9 cellular contexts compared by ENCODE assay signal in the genomic region with DNA sequence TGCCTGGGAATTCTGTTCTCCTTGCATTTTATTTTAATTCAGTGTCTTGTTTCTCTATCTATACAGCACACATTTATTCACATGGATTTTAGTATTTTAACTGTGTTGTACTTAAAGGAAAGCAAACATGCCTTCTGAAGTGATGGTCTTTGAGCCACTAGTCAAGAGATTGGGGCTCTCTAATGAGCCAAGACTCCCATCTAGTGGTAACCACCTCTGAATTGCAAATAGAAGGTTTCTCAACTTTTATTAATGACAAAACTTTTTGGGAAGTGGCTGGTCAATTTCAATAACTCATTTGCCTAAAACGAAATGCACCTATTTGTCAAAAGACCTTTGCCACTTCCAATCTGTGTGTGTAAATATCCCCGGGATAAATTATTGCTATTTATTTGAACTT.
DNase-seq lines count a peak whose midpoint lies in the region; ATAC-seq and TF ChIP-seq lines count a peak whose summit lies in the region.
"Had no signal": no experiment of that assay in that cellular context is flagged by ENCODE, and none has a peak within 500 bp of the region (broad histone marks: within the 10 kb centered on the region; RNA-seq: fewer than 3 reads in every experiment).

No MANE protein-coding gene starts in this region.

- H3K27ac Mint-ChIP-seq in stimulated activated effector memory CD8-positive, alpha-beta T cell treated with anti-CD3 and anti-CD28 coated beads, Interleukin-12 subunit alpha, Interleukin-12 subunit beta, amount 100 ng/mL, for 72 hours, result no peak overlapping the region

- H4K20me1 ChIP-seq in GM23248 (ENCODE audit: insufficient read depth), result no peaks in the 10 kb centered on the region

- no peaks in the 10 kb centered on the region for H3K79me2 ChIP-seq in GM23248 (ENCODE audit: insufficient read depth)

- peaks cover 5% of the 10 kb centered on the region; the same call in 1 of the 2 replicates for H3F3A ChIP-seq in GM23248 (ENCODE audit: insufficient read depth)

- H3K36me3 ChIP-seq in GM23248 (ENCODE audit: low read depth) (no peaks in the 10 kb centered on the region), neutrophil (no peaks in the 10 kb centered on the region), transverse colon (no peaks in the 10 kb centered on the region)

- H3K9me3 Mint-ChIP-seq in stimulated activated effector memory CD8-positive, alpha-beta T cell treated with anti-CD3 and anti-CD28 coated beads, Interleukin-12 subunit alpha, Interleukin-12 subunit beta, amount 100 ng/mL, for 72 hours, result peaks cover 3% of the 10 kb centered on the region

- no peak for TF ChIP-seq EP300 in transverse colon (IDR thresholded peaks at IDR 0.05; ENCODE audit: low read depth)

- H3K4me3 ChIP-seq in GM23248 (no peak overlapping the region), fibroblast of the aortic adventitia (ENCODE audit: low read depth, low read length) (no peak overlapping the region), neutrophil (ENCODE audit: low read depth in 1 of 2, low read length in 1 of 2) (no peak overlapping the region), transverse colon (no peak overlapping the region)

- no peak for TF ChIP-seq POLR2A in transverse colon (IDR thresholded peaks at IDR 0.05)

- H2AFZ ChIP-seq in GM23248, result peak overlapping the region; percentile 16; the same call in 1 of the 2 replicates

- no peak overlapping the region for H3K27ac ChIP-seq in GM23248
- peak overlapping the region; percentile 69 for H3K27ac ChIP-seq in neutrophil
- no peak overlapping the region for H3K27ac ChIP-seq in transverse colon

- H3K9me2 ChIP-seq in GM23248 (ENCODE audit: insufficient read depth), result no peaks in the 10 kb centered on the region

- no peak for ATAC-seq in stimulated activated effector memory CD8-positive, alpha-beta T cell treated with anti-CD3 and anti-CD28 coated beads, Interleukin-12 subunit alpha, Interleukin-12 subunit beta, amount 100 ng/mL, for 72 hours
- ATAC-seq in GM18873 (IDR thresholded peaks at IDR 0.05; ENCODE audit: low FRiP score, unreplicated experiment), result no peak

- H3K27me3 ChIP-seq in GM23248 (replicated peaks; ENCODE audit: insufficient read depth) (no peaks in the 10 kb centered on the region), neutrophil (no peaks in the 10 kb centered on the region), transverse colon (no peaks in the 10 kb centered on the region)

- no peak overlapping the region for H3K4me3 Mint-ChIP-seq in stimulated activated effector memory CD8-positive, alpha-beta T cell treated with anti-CD3 and anti-CD28 coated beads, Interleukin-12 subunit alpha, Interleukin-12 subunit beta, amount 100 ng/mL, for 72 hours

- peak; percentile 68 for TF ChIP-seq CTCF in fibroblast of the aortic adventitia (IDR thresholded peaks at IDR 0.05; ENCODE audit: insufficient read depth, low read length)
- TF ChIP-seq CTCF in neutrophil (IDR thresholded peaks at IDR 0.05), result no peak
- peak in 2 of 5 experiments; percentile 13 to 20 for TF ChIP-seq CTCF in transverse colon (IDR thresholded peaks at IDR 0.05)

- no peak overlapping the region for H3K9ac ChIP-seq in GM23248

- H3K4me2 ChIP-seq in GM23248 (ENCODE audit: unreplicated experiment), result no peak overlapping the region

- no peaks in the 10 kb centered on the region for H3K36me3 Mint-ChIP-seq in stimulated activated effector memory CD8-positive, alpha-beta T cell treated with anti-CD3 and anti-CD28 coated beads, Interleukin-12 subunit alpha, Interleukin-12 subunit beta, amount 100 ng/mL, for 72 hours

- intact Hi-C loops in transverse colon (cut with DNase I; ENCODE audit: low total_unique reads), result no loop called here

- WGBS in GM23248 (ENCODE audit: low coverage in 1 of 2, low lambda C conversion rate in 2 of 2, missing lambda C conversion rate in 2 of 2), 2 experiments, result 38 to 57% methylated on average over 2 of the region's 2 CpGs
- 24 to 29% methylated on average over 2 of the region's 2 CpGs for WGBS in transverse colon (ENCODE audit: low coverage in 1 of 2), 2 donors

- H3K4me1 ChIP-seq in GM23248 (ENCODE audit: insufficient read depth), result peaks cover 13% of the 10 kb centered on the region
- H3K4me1 ChIP-seq in neutrophil (ENCODE audit: control insufficient read depth in 1 of 2, insufficient read depth in 1 of 2, low read depth in 1 of 2, low read length in 1 of 2), result peaks cover 30 to 31% of the 10 kb centered on the region in 2 experiments
- no peaks in the 10 kb centered on the region for H3K4me1 ChIP-seq in transverse colon

- H3K4me1 Mint-ChIP-seq in stimulated activated effector memory CD8-positive, alpha-beta T cell treated with anti-CD3 and anti-CD28 coated beads, Interleukin-12 subunit alpha, Interleukin-12 subunit beta, amount 100 ng/mL, for 72 hours, result peaks cover 16% of the 10 kb centered on the region

- DNase-seq in GM23248 (peak; percentile 63), SK-MEL-5 (ENCODE audit: low read depth, low spot score) (peak; percentile 43), fibroblast of the aortic adventitia (ENCODE audit: low read depth) (peak; percentile 88), transverse colon (no peak)
- no peak for DNase-seq in activated naive CD4-positive, alpha-beta T cell (lab: John Stamatoyannopoulos, UW)
- no peak for DNase-seq in stimulated activated effector memory CD8-positive, alpha-beta T cell treated with anti-CD3 and anti-CD28 coated beads, Interleukin-12 subunit alpha, Interleukin-12 subunit beta, amount 100 ng/mL, for 72 hours (ENCODE audit: low spot score in 2 of 2)
- DNase-seq: small intestine had no signal

- in situ Hi-C loops in GM23248 (cut with MboI) (no loop called here), SK-MEL-5 (cut with HindIII; ENCODE audit: low pct_unique_long_range_greater_than_20kb, low sequenced_read_pairs) (no loop called here), transverse colon (cut with MboI; ENCODE audit: low pct_ligation_motif_present in 1 of 4, low pct_unique_long_range_greater_than_20kb in 1 of 4, low sequenced_read_pairs in 3 of 4) (no loop called here)

- H3K9me3 ChIP-seq in GM23248 (ENCODE audit: low read depth) (no peaks in the 10 kb centered on the region), neutrophil (no peaks in the 10 kb centered on the region), transverse colon (no peaks in the 10 kb centered on the region)

Comparison
In these comparisons a context has a peak if more than half of its experiments do, and no peak if none do; other contexts are left out.
1. DNase-seq: peak in GM23248 (single experiment), SK-MEL-5 (single experiment) and fibroblast of the aortic adventitia (single experiment); none in activated naive CD4-positive, alpha-beta T cell (0 of 4), transverse colon (single experiment) and stimulated activated effector memory CD8-positive, alpha-beta T cell treated with anti-CD3 and anti-CD28 coated beads, Interleukin-12 subunit alpha, Interleukin-12 subunit beta, amount 100 ng/mL, for 72 hours (0 of 2).